ENCODE assay signal across 1 cellular context in the genomic region with DNA sequence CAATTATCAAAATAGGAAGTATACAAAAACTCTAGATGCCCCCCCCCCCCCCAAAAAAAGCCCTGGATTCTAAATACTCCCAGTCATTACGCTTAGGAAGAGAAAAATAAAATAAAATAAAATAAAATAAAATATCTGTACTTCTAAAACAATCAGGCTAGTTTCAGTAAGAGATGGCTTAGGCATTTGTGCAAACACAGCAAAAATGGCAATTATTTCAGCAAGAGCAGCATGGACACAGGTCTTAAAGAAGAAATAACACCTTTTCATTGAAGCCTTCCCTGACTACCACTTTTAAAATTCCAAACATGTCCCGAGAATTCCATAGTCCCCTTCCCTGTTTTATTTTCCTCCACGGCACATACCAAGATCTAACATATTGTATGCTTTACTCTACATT.
A peak's percentile ranks its signal among the peaks of the same experiment; 100 is the strongest.
TF ChIP-seq lines count a peak whose summit lies in the region.

No MANE protein-coding gene starts in this region.

TF ChIP-seq in K562, 482 proteins besides CTCF, POLR2A, EP300 and RAD21 (continued from another document):
- TF ChIP-seq CGGBP1 (CRISPR knock-in tag; IDR thresholded peaks at IDR 0.05) = no peak
- TF ChIP-seq MAFG (tag; conservative IDR thresholded peaks at IDR 0.05) = 0 out of 2 replicates have a peak, but pooled peaks have one; percentile 25
- TF ChIP-seq ZNF124 (CRISPR knock-in tag; IDR thresholded peaks at IDR 0.05) = no peak
- TF ChIP-seq, protein P1, sequence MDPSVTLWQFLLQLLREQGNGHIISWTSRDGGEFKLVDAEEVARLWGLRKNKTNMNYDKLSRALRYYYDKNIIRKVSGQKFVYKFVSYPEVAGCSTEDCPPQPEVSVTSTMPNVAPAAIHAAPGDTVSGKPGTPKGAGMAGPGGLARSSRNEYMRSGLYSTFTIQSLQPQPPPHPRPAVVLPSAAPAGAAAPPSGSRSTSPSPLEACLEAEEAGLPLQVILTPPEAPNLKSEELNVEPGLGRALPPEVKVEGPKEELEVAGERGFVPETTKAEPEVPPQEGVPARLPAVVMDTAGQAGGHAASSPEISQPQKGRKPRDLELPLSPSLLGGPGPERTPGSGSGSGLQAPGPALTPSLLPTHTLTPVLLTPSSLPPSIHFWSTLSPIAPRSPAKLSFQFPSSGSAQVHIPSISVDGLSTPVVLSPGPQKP (CRISPR knock-in tag; IDR thresholded peaks at IDR 0.05) = no peak
- TF ChIP-seq NFE2L1 (tag; IDR thresholded peaks at IDR 0.05; ENCODE audit: borderline replicate concordance, low read depth) = no peak
- no peak for TF ChIP-seq ARID3A (IDR thresholded peaks at IDR 0.05; ENCODE audit: borderline replicate concordance, low read depth, low read length)
- no peak for TF ChIP-seq LARP7 (IDR thresholded peaks at IDR 0.05)
- TF ChIP-seq MTA3 (IDR thresholded peaks at IDR 0.05; ENCODE audit: borderline replicate concordance) = no peak
- TF ChIP-seq BRD4 (IDR thresholded peaks at IDR 0.05) = no peak
- TF ChIP-seq, protein P2, sequence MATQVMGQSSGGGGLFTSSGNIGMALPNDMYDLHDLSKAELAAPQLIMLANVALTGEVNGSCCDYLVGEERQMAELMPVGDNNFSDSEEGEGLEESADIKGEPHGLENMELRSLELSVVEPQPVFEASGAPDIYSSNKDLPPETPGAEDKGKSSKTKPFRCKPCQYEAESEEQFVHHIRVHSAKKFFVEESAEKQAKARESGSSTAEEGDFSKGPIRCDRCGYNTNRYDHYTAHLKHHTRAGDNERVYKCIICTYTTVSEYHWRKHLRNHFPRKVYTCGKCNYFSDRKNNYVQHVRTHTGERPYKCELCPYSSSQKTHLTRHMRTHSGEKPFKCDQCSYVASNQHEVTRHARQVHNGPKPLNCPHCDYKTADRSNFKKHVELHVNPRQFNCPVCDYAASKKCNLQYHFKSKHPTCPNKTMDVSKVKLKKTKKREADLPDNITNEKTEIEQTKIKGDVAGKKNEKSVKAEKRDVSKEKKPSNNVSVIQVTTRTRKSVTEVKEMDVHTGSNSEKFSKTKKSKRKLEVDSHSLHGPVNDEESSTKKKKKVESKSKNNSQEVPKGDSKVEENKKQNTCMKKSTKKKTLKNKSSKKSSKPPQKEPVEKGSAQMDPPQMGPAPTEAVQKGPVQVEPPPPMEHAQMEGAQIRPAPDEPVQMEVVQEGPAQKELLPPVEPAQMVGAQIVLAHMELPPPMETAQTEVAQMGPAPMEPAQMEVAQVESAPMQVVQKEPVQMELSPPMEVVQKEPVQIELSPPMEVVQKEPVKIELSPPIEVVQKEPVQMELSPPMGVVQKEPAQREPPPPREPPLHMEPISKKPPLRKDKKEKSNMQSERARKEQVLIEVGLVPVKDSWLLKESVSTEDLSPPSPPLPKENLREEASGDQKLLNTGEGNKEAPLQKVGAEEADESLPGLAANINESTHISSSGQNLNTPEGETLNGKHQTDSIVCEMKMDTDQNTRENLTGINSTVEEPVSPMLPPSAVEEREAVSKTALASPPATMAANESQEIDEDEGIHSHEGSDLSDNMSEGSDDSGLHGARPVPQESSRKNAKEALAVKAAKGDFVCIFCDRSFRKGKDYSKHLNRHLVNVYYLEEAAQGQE (CRISPR knock-in tag; IDR thresholded peaks at IDR 0.05; ENCODE audit: low read depth) = no peak
- no peak for TF ChIP-seq CXXC5 (CRISPR knock-in tag; IDR thresholded peaks at IDR 0.05)
- no peak for TF ChIP-seq GTF2F1 (IDR thresholded peaks at IDR 0.05; ENCODE audit: low read depth, low read length)
- no peak for TF ChIP-seq ZC3H8 (IDR thresholded peaks at IDR 0.05)
- TF ChIP-seq DMBX1 (CRISPR knock-in tag; IDR thresholded peaks at IDR 0.05; ENCODE audit: borderline replicate concordance) = no peak
- no peak for TF ChIP-seq NFYB (IDR thresholded peaks at IDR 0.05; ENCODE audit: extremely low read depth, insufficient read length)
- no peak for TF ChIP-seq ZNF830 (CRISPR knock-in tag; IDR thresholded peaks at IDR 0.05)
- TF ChIP-seq MAFK (IDR thresholded peaks at IDR 0.05; ENCODE audit: low read length) = peak; percentile 19; the same call in 1 of the 2 replicates
- no peak for TF ChIP-seq CTBP1 (IDR thresholded peaks at IDR 0.05; ENCODE audit: borderline replicate concordance)
